ENCODE assay signal across 8 cellular contexts in genomic region chr11:5069272-5069671, GRCh38. TPM values are rescaled to one million over a fixed set of nuclear protein-coding genes. Genes with fewer than 3 reads are reported as not detected.
"Had no signal": no experiment of that assay in that cellular context is flagged by ENCODE, and none has a peak within 500 bp of the region (broad histone marks: within the 10 kb centered on the region; RNA-seq: fewer than 3 reads in every experiment).

OR52E1 (plus strand) TSS chr11:5069572.

- H3K4me3 Mint-ChIP-seq: IgD-negative memory B cell had no signal

- H3K27me3 Mint-ChIP-seq: IgD-negative memory B cell had no signal

- H3K9me3 Mint-ChIP-seq: IgD-negative memory B cell had no signal

- DNase-seq: IMR-90, KBM-7, KG1 had no signal

- H3K36me3 Mint-ChIP-seq: IgD-negative memory B cell had no signal

- H3K27ac Mint-ChIP-seq: IgD-negative memory B cell had no signal

- H3K4me1 Mint-ChIP-seq: IgD-negative memory B cell had no signal

RNA-seq across cellular contexts. Expression of gene OR52E1, which starts in this region (rescaled TPM):
- total RNA-seq: HepG2, HT-29, HT1080, IMR-90, K562 had no signal
